In the genomic region with DNA sequence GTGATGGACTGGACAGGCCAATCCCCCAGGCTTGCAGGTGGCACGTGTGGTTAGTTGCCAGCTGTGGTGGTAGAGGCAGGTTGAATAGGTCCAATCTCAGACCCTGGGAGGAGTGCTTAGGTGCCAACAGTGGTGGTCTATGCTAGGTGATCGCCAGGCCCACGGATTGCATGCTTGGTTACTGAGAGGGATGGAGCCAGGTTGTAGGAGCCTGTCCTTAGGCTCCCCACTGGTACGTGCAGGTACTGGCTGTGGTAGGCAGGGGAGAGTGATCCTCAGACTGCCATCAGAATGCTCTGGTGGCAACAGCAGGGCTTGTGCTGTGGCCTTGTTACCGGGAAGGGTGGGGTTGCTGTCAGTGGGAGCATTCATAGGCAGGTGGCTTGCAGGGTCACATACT, we compare ENCODE assay signal across 25 cellular contexts. TPM values are rescaled to one million over a fixed set of nuclear protein-coding genes. Genes with fewer than 3 reads are reported as not detected.
DNase-seq lines count a peak whose midpoint lies in the region; ATAC-seq and TF ChIP-seq lines count a peak whose summit lies in the region.
"Had no signal": no experiment of that assay in that cellular context is flagged by ENCODE, and none has a peak within 500 bp of the region (broad histone marks: within the 10 kb centered on the region; RNA-seq: fewer than 3 reads in every experiment).

No MANE protein-coding gene starts in this region.

- H3K4me1 ChIP-seq in mucosa of descending colon (ENCODE audit: low read depth): peaks cover 3% of the 10 kb centered on the region

- H3K9me3 ChIP-seq in mucosa of descending colon: peaks cover 10% of the 10 kb centered on the region
- H3K9me3 ChIP-seq: neutrophil had no signal

- H3K36me3 ChIP-seq in mucosa of descending colon (ENCODE audit: low read depth): no peaks in the 10 kb centered on the region
- H3K36me3 ChIP-seq: BE2C, gastroesophageal sphincter, neutrophil had no signal

- intact Hi-C loops in mucosa of descending colon (cut with DNase I, micrococcal nuclease) (no loop called here), Right ventricle myocardium superior (cut with DNase I) (no loop called here)

- no peaks in the 10 kb centered on the region for H3K27me3 Mint-ChIP-seq in activated naive CD8-positive, alpha-beta T cell
- no peaks in the 10 kb centered on the region for H3K27me3 Mint-ChIP-seq in activated naive CD8-positive, alpha-beta T cell treated with anti-CD3 and anti-CD28 coated beads, Interleukin-2, amount 50 U/mL, for 24 hours
- no peaks in the 10 kb centered on the region for H3K27me3 Mint-ChIP-seq in T-cell

- TF ChIP-seq CTCF in mucosa of descending colon (IDR thresholded peaks at IDR 0.05): no peak

- no peak overlapping the region for H3K4me3 ChIP-seq in mucosa of descending colon
- H3K4me3 ChIP-seq: gastroesophageal sphincter, upper lobe of left lung had no signal

- POLR2A ChIA-PET in T-cell (lab: Charles Lee): no interaction called here

- no peak overlapping the region for H3K4me3 Mint-ChIP-seq in activated naive CD8-positive, alpha-beta T cell
- H3K4me3 Mint-ChIP-seq in activated naive CD8-positive, alpha-beta T cell treated with anti-CD3 and anti-CD28 coated beads, Interleukin-2, amount 50 U/mL, for 24 hours: no peak overlapping the region
- peak overlapping the region in 2 of 3 donors; percentile 5 to 41 for H3K4me3 Mint-ChIP-seq in T-cell

- peaks cover 7% of the 10 kb centered on the region for H3K9me3 Mint-ChIP-seq in activated naive CD8-positive, alpha-beta T cell (ENCODE audit: low read depth)
- peaks cover 19% of the 10 kb centered on the region for H3K9me3 Mint-ChIP-seq in activated naive CD8-positive, alpha-beta T cell treated with anti-CD3 and anti-CD28 coated beads, Interleukin-2, amount 50 U/mL, for 24 hours
- H3K9me3 Mint-ChIP-seq in T-cell: peaks cover 7 to 16% (median 11%) of the 10 kb centered on the region in 3 donors

- H3K36me3 Mint-ChIP-seq in activated naive CD8-positive, alpha-beta T cell: peaks cover 21% of the 10 kb centered on the region
- H3K36me3 Mint-ChIP-seq in activated naive CD8-positive, alpha-beta T cell treated with anti-CD3 and anti-CD28 coated beads, Interleukin-2, amount 50 U/mL, for 24 hours (ENCODE audit: low read depth): peaks cover 37% of the 10 kb centered on the region
- peaks cover 29% of the 10 kb centered on the region for H3K36me3 Mint-ChIP-seq in T-cell

- ATAC-seq in activated naive CD8-positive, alpha-beta T cell treated with anti-CD3 and anti-CD28 coated beads, Interleukin-2, amount 50 U/mL, for 24 hours: no peak
- ATAC-seq in T-cell (replicated peaks in 1 of 4) (no peak), mucosa of descending colon (peak; percentile 30), Right ventricle myocardium superior (ENCODE audit: poor library complexity) (no peak)
- ATAC-seq: gastroesophageal sphincter, left ventricle myocardium superior had no signal

- H3K27ac Mint-ChIP-seq in activated naive CD8-positive, alpha-beta T cell: peak overlapping the region; percentile 42
- H3K27ac Mint-ChIP-seq in activated naive CD8-positive, alpha-beta T cell treated with anti-CD3 and anti-CD28 coated beads, Interleukin-2, amount 50 U/mL, for 24 hours: no peak overlapping the region
- H3K27ac Mint-ChIP-seq in T-cell: peak overlapping the region; percentile 41 to 53

- CTCF ChIA-PET in T-cell (lab: Charles Lee): interaction anchor here in 1 of 2 donors (1.0 kb wide), 1 partner anchor 18 kb away, joined by 3 read pairs; no protein-coding TSS in a partner anchor

- DNase-seq in activated naive CD8-positive, alpha-beta T cell treated with anti-CD3 and anti-CD28 coated beads, Interleukin-2, amount 50 U/mL, for 24 hours: no peak
- DNase-seq in T-cell (no peak), mucosa of descending colon (no peak), cortex of kidney (lab: John Stamatoyannopoulos, UW) (no peak), Right ventricle myocardium superior (no peak), NOMO-1 (lab: John Stamatoyannopoulos, UW; ENCODE audit: unreplicated experiment in 2 of 2) (no peak)
- DNase-seq in activated effector memory CD4-positive, alpha-beta T cell treated with Interleukin-2 at 50 U/mL for 16 hours: no peak
- DNase-seq: activated CD4-positive, CD25-positive, alpha-beta regulatory T cell; activated CD8-positive, alpha-beta memory T cell treated with anti-CD3 and anti-CD28 coated beads for 24 hours; activated naive CD4-positive, alpha-beta T cell treated with anti-CD3 and anti-CD28 coated beads, Interleukin-2, amount 50 U/mL, for 16 hours; activated T-cell treated with anti-CD3 and anti-CD28 coated beads, Interleukin-2, amount 50 U/mL, for 48 hours; BE2C; dermis blood vessel endothelial cell; EL; HCEC 1CT; hypothalamus; left ventricle myocardium superior; NCI-H1048; NCI-H1930; NCI-H69; stimulated activated CD8-positive, alpha-beta memory T cell treated with anti-CD3 and anti-CD28 coated beads, Interleukin-4, amount 100 ng/mL, for 48 hours; upper lobe of left lung had no signal

- peaks cover 69% of the 10 kb centered on the region for H3K4me1 Mint-ChIP-seq in activated naive CD8-positive, alpha-beta T cell (ENCODE audit: low read depth)
- peaks cover 64% of the 10 kb centered on the region for H3K4me1 Mint-ChIP-seq in activated naive CD8-positive, alpha-beta T cell treated with anti-CD3 and anti-CD28 coated beads, Interleukin-2, amount 50 U/mL, for 24 hours
- H3K4me1 Mint-ChIP-seq in T-cell: peaks cover 74 to 83% (median 77%) of the 10 kb centered on the region in 3 donors

RNA-seq across cellular contexts. Expression of gene NCK1, which starts 44.7 kb away (rescaled TPM):
- total RNA-seq in T-cell (10 to 100 TPM; 46.9 to 65.3 (median 50.9) TPM), mucosa of descending colon (10 to 100 TPM; 47.0 to 56.4 (median 50.1) TPM), Right ventricle myocardium superior (21.7 TPM)

RNA-seq across cellular contexts. Expression of gene IL20RB, which starts 51.1 kb away (rescaled TPM):
- total RNA-seq in T-cell: 1 to 10 TPM; 1.8 to 3.8 (median 2.2) TPM
- total RNA-seq in mucosa of descending colon: 1 to 10 TPM in 2 of 3 donors, under 1 TPM in 1; 0.60 to 1.7 (median 1.2) TPM
- total RNA-seq in Right ventricle myocardium superior: 0.35 TPM

Comparison
In these comparisons a context has a peak if more than half of its experiments do, and no peak if none do; other contexts are left out.
1. H3K4me3 Mint-ChIP-seq: peak in T-cell (2 of 3); none in activated naive CD8-positive, alpha-beta T cell (single experiment) and activated naive CD8-positive, alpha-beta T cell treated with anti-CD3 and anti-CD28 coated beads, Interleukin-2, amount 50 U/mL, for 24 hours (single experiment).